In the genomic region with DNA sequence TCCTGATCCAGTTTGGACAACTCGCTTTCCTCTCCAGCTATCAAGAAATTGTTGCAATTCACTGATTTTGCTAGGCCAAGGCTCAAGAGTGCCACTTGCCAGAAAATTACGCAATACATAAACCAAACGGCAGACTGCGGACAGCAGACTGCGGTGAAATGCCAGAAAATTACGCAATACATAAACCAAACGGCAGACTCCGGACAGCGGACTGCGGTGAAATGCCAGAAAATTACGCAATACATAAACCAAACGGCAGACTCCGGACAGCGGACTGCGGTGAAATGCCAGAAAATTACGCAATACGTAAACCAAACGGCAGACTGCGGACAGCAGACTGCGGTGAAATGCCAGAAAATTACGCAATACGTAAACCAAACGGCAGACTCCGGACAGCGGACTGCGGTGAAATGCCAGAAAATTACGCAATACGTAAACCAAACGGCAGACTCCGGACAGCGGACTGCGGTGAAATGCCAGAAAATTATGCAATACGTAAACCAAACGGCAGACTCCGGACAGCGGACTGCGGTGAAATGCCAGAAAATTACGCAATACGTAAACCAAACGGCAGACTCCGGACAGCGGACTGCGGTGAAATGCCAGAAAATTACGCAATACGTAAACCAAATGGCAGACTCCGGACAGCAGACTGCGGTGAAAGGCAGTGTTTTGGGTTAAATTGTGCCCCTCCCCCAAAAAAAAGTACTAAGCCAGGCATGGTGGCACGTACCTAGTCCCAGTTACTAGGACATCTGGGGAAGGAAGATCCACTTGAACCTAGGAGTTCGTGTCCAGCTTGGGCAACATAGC, we compare ENCODE assay signal across 3 cellular contexts.
TF ChIP-seq lines count a peak whose summit lies in the region.
"Not testable (repeated sequence)": the region's sequence is repeated elsewhere in the genome, so short reads cannot be mapped to it uniquely, and the experiment has no call there.

No MANE protein-coding gene starts in this region.

TF ChIP-seq in HCT116, 20 proteins besides CTCF, POLR2A, EP300 and RAD21:
- TF ChIP-seq TCF7L2 (IDR thresholded peaks at IDR 0.05; ENCODE audit: borderline replicate concordance, extremely low read depth, insufficient read depth, insufficient read length): peak; percentile 26
- peak; percentile 96 for TF ChIP-seq CEBPB (IDR thresholded peaks at IDR 0.05; ENCODE audit: low read depth)

TF ChIP-seq in K562, 482 proteins besides CTCF, POLR2A, EP300 and RAD21:
- TF ChIP-seq CEBPG (CRISPR knock-in tag; IDR thresholded peaks at IDR 0.05) (peak; percentile 84), CEBPG (tag; conservative IDR thresholded peaks at IDR 0.05 in 1 of 2, IDR thresholded peaks at IDR 0.05 in 1 of 2) (peak; percentile 82 to 84), CEBPB (tag; IDR thresholded peaks at IDR 0.05) (peak; percentile 83)

TF ChIP-seq in HepG2, 621 proteins besides CTCF, POLR2A, EP300 and RAD21 (continues in another document):
- TF ChIP-seq, protein P1, sequence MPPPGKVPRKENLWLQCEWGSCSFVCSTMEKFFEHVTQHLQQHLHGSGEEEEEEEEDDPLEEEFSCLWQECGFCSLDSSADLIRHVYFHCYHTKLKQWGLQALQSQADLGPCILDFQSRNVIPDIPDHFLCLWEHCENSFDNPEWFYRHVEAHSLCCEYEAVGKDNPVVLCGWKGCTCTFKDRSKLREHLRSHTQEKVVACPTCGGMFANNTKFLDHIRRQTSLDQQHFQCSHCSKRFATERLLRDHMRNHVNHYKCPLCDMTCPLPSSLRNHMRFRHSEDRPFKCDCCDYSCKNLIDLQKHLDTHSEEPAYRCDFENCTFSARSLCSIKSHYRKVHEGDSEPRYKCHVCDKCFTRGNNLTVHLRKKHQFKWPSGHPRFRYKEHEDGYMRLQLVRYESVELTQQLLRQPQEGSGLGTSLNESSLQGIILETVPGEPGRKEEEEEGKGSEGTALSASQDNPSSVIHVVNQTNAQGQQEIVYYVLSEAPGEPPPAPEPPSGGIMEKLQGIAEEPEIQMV (CRISPR knock-in tag; IDR thresholded peaks at IDR 0.05; ENCODE audit: low read depth): peak; percentile 96
- TF ChIP-seq CCDC6 (CRISPR knock-in tag; IDR thresholded peaks at IDR 0.05) (0 out of 2 replicates have a peak, but pooled peaks have one; percentile 19), SALL2 (CRISPR knock-in tag; IDR thresholded peaks at IDR 0.05) (0 out of 2 replicates have a peak, but pooled peaks have one; percentile 21), LCORL (CRISPR knock-in tag; IDR thresholded peaks at IDR 0.05) (peak; percentile 52; the same call in 1 of the 2 replicates), ASH2L (IDR thresholded peaks at IDR 0.05; ENCODE audit: insufficient read length, low read depth, low read length) (peak; percentile 35), ZMYM3 (CRISPR knock-in tag; IDR thresholded peaks at IDR 0.05) (peak; percentile 34; the same call in 1 of the 2 replicates), NAIF1 (CRISPR knock-in tag; IDR thresholded peaks at IDR 0.05; ENCODE audit: borderline replicate concordance) (peak; percentile 78; the same call in 1 of the 2 replicates), NFIC (IDR thresholded peaks at IDR 0.05; ENCODE audit: low read length) (0 out of 2 replicates have a peak, but pooled peaks have one; percentile 34), ZSCAN30 (CRISPR knock-in tag; IDR thresholded peaks at IDR 0.05) (peak; percentile 46; the same call in 1 of the 2 replicates), RARA (CRISPR knock-in tag; IDR thresholded peaks at IDR 0.05) (0 out of 2 replicates have a peak, but pooled peaks have one; percentile 18), NR2F2 (IDR thresholded peaks at IDR 0.05; ENCODE audit: borderline replicate concordance, low read depth) (0 out of 2 replicates have a peak, but pooled peaks have one; percentile 19), ZNF121 (CRISPR knock-in tag; IDR thresholded peaks at IDR 0.05) (peak; percentile 92), HNF4A (CRISPR knock-in tag; IDR thresholded peaks at IDR 0.05) (peak; percentile 23; the same call in 1 of the 2 replicates), PHF8 (CRISPR knock-in tag; IDR thresholded peaks at IDR 0.05) (0 out of 2 replicates have a peak, but pooled peaks have one; percentile 16), TRIM24 (CRISPR knock-in tag; IDR thresholded peaks at IDR 0.05) (peak; percentile 70), HNRNPLL (IDR thresholded peaks at IDR 0.05; ENCODE audit: low read depth, low read length, poor library complexity, severe bottlenecking) (peak; percentile 48), ZNF746 (CRISPR knock-in tag; IDR thresholded peaks at IDR 0.05) (peak; percentile 49; the same call in 1 of the 2 replicates), ZNF563 (CRISPR knock-in tag; IDR thresholded peaks at IDR 0.05) (0 out of 2 replicates have a peak, but pooled peaks have one; percentile 28), CEBPB (IDR thresholded peaks at IDR 0.05; ENCODE audit: borderline replicate concordance, low read depth, low read length) (peak; percentile 87), HOXA3 (CRISPR knock-in tag; IDR thresholded peaks at IDR 0.05) (peak; percentile 36), ZNF350 (CRISPR knock-in tag; IDR thresholded peaks at IDR 0.05; ENCODE audit: borderline replicate concordance, low read depth) (0 out of 2 replicates have a peak, but pooled peaks have one; percentile 44), GABPA (CRISPR knock-in tag; IDR thresholded peaks at IDR 0.05; ENCODE audit: low read depth) (peak; percentile 27; the same call in 1 of the 2 replicates), GATAD2A (CRISPR knock-in tag; IDR thresholded peaks at IDR 0.05) (0 out of 2 replicates have a peak, but pooled peaks have one; percentile 6), TBL1XR1 (IDR thresholded peaks at IDR 0.05; ENCODE audit: borderline replicate concordance, low read length, partially characterized antibody) (peak; percentile 88)
- TF ChIP-seq LCORL (IDR thresholded peaks at IDR 0.05); GABPA (IDR thresholded peaks at IDR 0.05; ENCODE audit: low read depth, low read length): not testable (repeated sequence)
- TF ChIP-seq, protein P2, sequence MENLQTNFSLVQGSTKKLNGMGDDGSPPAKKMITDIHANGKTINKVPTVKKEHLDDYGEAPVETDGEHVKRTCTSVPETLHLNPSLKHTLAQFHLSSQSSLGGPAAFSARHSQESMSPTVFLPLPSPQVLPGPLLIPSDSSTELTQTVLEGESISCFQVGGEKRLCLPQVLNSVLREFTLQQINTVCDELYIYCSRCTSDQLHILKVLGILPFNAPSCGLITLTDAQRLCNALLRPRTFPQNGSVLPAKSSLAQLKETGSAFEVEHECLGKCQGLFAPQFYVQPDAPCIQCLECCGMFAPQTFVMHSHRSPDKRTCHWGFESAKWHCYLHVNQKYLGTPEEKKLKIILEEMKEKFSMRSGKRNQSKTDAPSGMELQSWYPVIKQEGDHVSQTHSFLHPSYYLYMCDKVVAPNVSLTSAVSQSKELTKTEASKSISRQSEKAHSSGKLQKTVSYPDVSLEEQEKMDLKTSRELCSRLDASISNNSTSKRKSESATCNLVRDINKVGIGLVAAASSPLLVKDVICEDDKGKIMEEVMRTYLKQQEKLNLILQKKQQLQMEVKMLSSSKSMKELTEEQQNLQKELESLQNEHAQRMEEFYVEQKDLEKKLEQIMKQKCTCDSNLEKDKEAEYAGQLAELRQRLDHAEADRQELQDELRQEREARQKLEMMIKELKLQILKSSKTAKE (CRISPR knock-in tag; IDR thresholded peaks at IDR 0.05; ENCODE audit: borderline replicate concordance): peak; percentile 36; the same call in 1 of the 2 replicates
- TF ChIP-seq, protein P3, sequence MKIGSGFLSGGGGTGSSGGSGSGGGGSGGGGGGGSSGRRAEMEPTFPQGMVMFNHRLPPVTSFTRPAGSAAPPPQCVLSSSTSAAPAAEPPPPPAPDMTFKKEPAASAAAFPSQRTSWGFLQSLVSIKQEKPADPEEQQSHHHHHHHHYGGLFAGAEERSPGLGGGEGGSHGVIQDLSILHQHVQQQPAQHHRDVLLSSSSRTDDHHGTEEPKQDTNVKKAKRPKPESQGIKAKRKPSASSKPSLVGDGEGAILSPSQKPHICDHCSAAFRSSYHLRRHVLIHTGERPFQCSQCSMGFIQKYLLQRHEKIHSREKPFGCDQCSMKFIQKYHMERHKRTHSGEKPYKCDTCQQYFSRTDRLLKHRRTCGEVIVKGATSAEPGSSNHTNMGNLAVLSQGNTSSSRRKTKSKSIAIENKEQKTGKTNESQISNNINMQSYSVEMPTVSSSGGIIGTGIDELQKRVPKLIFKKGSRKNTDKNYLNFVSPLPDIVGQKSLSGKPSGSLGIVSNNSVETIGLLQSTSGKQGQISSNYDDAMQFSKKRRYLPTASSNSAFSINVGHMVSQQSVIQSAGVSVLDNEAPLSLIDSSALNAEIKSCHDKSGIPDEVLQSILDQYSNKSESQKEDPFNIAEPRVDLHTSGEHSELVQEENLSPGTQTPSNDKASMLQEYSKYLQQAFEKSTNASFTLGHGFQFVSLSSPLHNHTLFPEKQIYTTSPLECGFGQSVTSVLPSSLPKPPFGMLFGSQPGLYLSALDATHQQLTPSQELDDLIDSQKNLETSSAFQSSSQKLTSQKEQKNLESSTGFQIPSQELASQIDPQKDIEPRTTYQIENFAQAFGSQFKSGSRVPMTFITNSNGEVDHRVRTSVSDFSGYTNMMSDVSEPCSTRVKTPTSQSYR (CRISPR knock-in tag; IDR thresholded peaks at IDR 0.05; ENCODE audit: borderline replicate concordance): peak; percentile 20; the same call in 1 of the 2 replicates
- TF ChIP-seq, protein P4, sequence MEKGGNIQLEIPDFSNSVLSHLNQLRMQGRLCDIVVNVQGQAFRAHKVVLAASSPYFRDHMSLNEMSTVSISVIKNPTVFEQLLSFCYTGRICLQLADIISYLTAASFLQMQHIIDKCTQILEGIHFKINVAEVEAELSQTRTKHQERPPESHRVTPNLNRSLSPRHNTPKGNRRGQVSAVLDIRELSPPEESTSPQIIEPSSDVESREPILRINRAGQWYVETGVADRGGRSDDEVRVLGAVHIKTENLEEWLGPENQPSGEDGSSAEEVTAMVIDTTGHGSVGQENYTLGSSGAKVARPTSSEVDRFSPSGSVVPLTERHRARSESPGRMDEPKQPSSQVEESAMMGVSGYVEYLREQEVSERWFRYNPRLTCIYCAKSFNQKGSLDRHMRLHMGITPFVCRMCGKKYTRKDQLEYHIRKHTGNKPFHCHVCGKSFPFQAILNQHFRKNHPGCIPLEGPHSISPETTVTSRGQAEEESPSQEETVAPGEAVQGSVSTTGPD (CRISPR knock-in tag; IDR thresholded peaks at IDR 0.05): peak; percentile 100
- TF ChIP-seq, protein P5, sequence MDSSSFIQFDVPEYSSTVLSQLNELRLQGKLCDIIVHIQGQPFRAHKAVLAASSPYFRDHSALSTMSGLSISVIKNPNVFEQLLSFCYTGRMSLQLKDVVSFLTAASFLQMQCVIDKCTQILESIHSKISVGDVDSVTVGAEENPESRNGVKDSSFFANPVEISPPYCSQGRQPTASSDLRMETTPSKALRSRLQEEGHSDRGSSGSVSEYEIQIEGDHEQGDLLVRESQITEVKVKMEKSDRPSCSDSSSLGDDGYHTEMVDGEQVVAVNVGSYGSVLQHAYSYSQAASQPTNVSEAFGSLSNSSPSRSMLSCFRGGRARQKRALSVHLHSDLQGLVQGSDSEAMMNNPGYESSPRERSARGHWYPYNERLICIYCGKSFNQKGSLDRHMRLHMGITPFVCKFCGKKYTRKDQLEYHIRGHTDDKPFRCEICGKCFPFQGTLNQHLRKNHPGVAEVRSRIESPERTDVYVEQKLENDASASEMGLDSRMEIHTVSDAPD (CRISPR knock-in tag; IDR thresholded peaks at IDR 0.05): peak; percentile 100
- TF ChIP-seq, protein P6, sequence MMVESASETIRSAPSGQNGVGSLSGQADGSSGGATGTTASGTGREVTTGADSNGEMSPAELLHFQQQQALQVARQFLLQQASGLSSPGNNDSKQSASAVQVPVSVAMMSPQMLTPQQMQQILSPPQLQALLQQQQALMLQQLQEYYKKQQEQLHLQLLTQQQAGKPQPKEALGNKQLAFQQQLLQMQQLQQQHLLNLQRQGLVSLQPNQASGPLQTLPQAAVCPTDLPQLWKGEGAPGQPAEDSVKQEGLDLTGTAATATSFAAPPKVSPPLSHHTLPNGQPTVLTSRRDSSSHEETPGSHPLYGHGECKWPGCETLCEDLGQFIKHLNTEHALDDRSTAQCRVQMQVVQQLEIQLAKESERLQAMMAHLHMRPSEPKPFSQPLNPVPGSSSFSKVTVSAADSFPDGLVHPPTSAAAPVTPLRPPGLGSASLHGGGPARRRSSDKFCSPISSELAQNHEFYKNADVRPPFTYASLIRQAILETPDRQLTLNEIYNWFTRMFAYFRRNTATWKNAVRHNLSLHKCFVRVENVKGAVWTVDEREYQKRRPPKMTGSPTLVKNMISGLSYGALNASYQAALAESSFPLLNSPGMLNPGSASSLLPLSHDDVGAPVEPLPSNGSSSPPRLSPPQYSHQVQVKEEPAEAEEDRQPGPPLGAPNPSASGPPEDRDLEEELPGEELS (CRISPR knock-in tag; IDR thresholded peaks at IDR 0.05): 0 out of 2 replicates have a peak, but pooled peaks have one; percentile 8
- TF ChIP-seq, protein P7, sequence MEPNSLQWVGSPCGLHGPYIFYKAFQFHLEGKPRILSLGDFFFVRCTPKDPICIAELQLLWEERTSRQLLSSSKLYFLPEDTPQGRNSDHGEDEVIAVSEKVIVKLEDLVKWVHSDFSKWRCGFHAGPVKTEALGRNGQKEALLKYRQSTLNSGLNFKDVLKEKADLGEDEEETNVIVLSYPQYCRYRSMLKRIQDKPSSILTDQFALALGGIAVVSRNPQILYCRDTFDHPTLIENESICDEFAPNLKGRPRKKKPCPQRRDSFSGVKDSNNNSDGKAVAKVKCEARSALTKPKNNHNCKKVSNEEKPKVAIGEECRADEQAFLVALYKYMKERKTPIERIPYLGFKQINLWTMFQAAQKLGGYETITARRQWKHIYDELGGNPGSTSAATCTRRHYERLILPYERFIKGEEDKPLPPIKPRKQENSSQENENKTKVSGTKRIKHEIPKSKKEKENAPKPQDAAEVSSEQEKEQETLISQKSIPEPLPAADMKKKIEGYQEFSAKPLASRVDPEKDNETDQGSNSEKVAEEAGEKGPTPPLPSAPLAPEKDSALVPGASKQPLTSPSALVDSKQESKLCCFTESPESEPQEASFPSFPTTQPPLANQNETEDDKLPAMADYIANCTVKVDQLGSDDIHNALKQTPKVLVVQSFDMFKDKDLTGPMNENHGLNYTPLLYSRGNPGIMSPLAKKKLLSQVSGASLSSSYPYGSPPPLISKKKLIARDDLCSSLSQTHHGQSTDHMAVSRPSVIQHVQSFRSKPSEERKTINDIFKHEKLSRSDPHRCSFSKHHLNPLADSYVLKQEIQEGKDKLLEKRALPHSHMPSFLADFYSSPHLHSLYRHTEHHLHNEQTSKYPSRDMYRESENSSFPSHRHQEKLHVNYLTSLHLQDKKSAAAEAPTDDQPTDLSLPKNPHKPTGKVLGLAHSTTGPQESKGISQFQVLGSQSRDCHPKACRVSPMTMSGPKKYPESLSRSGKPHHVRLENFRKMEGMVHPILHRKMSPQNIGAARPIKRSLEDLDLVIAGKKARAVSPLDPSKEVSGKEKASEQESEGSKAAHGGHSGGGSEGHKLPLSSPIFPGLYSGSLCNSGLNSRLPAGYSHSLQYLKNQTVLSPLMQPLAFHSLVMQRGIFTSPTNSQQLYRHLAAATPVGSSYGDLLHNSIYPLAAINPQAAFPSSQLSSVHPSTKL (CRISPR knock-in tag; IDR thresholded peaks at IDR 0.05): peak; percentile 34; the same call in 1 of the 2 replicates
